In the genomic region with DNA sequence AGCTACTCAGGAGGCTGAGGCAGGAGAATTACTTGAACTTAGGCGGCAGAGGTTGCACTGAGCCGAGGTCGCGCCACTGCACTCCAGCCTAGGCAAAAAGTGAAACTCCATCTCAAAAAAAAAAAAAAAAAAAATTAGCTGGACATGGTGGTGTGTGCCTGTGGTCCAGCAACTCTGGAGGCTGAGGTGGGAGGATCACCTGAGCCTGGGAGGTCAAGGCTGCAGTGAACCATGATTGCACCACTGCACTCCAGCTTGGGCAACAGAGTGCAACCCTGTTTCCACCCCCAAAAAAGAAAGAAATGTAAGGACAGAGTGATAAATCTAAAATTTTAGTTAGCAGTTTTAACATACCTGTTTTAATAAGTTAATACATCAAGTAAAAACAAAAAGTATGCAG, we compare ENCODE assay signal across 7 cellular contexts. TPM values are rescaled to one million over a fixed set of nuclear protein-coding genes. Genes with fewer than 3 reads are reported as not detected.
"Had no signal": no experiment of that assay in that cellular context is flagged by ENCODE, and none has a peak within 500 bp of the region (broad histone marks: within the 10 kb centered on the region; RNA-seq: fewer than 3 reads in every experiment).

No MANE protein-coding gene starts in this region.

RNA-seq across cellular contexts. Expression of a gene that starts 17.3 kb away (rescaled TPM):
- total RNA-seq: HT1080, K562, M059J, PC-3, SK-MEL-5 had no signal
- polyA plus RNA-seq: IgD-negative memory B cell, K562, SK-N-SH had no signal

RNA-seq across cellular contexts. Expression of a gene that starts 30.3 kb away (rescaled TPM):
- polyA plus RNA-seq: IgD-negative memory B cell had no signal
